Comparison of ENCODE assay signal across 28 cellular contexts in the genomic region with DNA sequence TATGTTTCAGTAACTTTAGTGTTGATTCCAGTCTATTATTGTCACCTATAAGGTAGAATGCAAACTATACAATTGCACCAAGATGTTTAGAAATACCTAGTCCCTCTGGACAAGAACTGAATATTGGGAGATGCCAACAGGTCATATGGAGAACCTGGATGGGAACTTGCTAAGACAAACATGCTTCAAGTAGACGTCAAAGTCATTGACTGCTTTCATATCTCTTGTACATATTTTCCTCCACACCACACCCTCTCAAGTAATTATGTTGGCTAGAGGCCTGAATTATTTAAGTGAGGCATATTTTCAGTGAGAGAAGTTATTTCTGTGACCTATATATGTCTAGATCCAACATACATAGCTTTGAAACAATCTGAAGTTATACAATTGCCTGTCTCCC.
"Had no signal": no experiment of that assay in that cellular context is flagged by ENCODE, and none has a peak within 500 bp of the region (broad histone marks: within the 10 kb centered on the region; RNA-seq: fewer than 3 reads in every experiment).

No MANE protein-coding gene starts in this region.

- H3K4me3 ChIP-seq: stomach, suprapubic skin, testis, thoracic aorta, thyroid gland, tibial artery, tibial nerve, transverse colon, upper lobe of left lung, upper lobe of right lung, uterus, vagina had no signal

- DNase-seq: stimulated activated CD4-positive, alpha-beta T cell treated with anti-CD3 and anti-CD28 coated beads, Interleukin-2, amount 100 ng/mL, for 48 hours; stimulated activated CD4-positive, alpha-beta T cell treated with anti-CD3 and anti-CD28 coated beads, Interleukin-4, amount 100 ng/mL, for 1 hour; stimulated activated CD4-positive, alpha-beta T cell treated with anti-CD3 and anti-CD28 coated beads, Interleukin-4, amount 100 ng/mL, for 24 hours; stimulated activated CD4-positive, alpha-beta T cell treated with anti-CD3 and anti-CD28 coated beads, Interleukin-4, amount 100 ng/mL, for 4 hours; stimulated activated CD8-positive, alpha-beta memory T cell treated with anti-CD3 and anti-CD28 coated beads, Interleukin-4, amount 100 ng/mL, for 48 hours; stimulated activated naive B cell treated with anti-CD40 and anti-IgM and Interleukin-4, amounts not matched to agents 10 μg/mL and 1 μg/mL and 100 μg/mL, for 72 hours; stimulated activated naive CD4-positive, alpha-beta T cell; stimulated activated naive CD4-positive, alpha-beta T cell treated with Interleukin-2 at 50 U/mL for 16 hours; stimulated activated naive CD8-positive, alpha-beta T cell treated with anti-CD3 and anti-CD28 coated beads, Interleukin-15, amount 100 ng/mL, for 72 hours; stimulated activated naive CD8-positive, alpha-beta T cell treated with anti-CD3 and anti-CD28 coated beads, Interleukin-15, Interleukin-2, amounts not matched to agents 100 U/mL and 50 U/mL, for 24 hours; stomach; substantia nigra; testis; thyroid gland; tibial artery; transverse colon; trophoblast cell; upper lobe of left lung; upper lobe of right lung; uterus had no signal

- H3K4me1 ChIP-seq: stomach, suprapubic skin, testis, thyroid gland, tibial artery, tibial nerve, transverse colon, upper lobe of left lung, upper lobe of right lung, uterus, vagina had no signal

- ATAC-seq: stimulated activated effector memory CD8-positive, alpha-beta T cell treated with anti-CD3 and anti-CD28 coated beads, Interleukin-12 subunit alpha, Interleukin-12 subunit beta, amount 100 ng/mL, for 72 hours; stimulated activated memory B cell treated with anti-CD40 and anti-IgM and Interleukin-4, amounts not matched to agents 10 μg/mL and 1 μg/mL and 100 μg/mL, for 72 hours; stimulated activated naive B cell treated with anti-CD40 and anti-IgM and Interleukin-4, amounts not matched to agents 10 μg/mL and 1 μg/mL and 100 μg/mL, for 72 hours; stimulated activated naive CD8-positive, alpha-beta T cell treated with anti-CD3 and anti-CD28 coated beads, Interleukin-15, amount 100 ng/mL, for 72 hours; stimulated activated naive CD8-positive, alpha-beta T cell treated with anti-CD3 and anti-CD28 coated beads, Interleukin-15, Interleukin-2, amounts not matched to agents 100 U/mL and 50 U/mL, for 24 hours; upper lobe of right lung had no signal

- H3K36me3 ChIP-seq: stomach, suprapubic skin, thoracic aorta, thyroid gland, tibial artery, tibial nerve, transverse colon, upper lobe of left lung, upper lobe of right lung, uterus, vagina had no signal

- H3K27me3 ChIP-seq: stomach, suprapubic skin, testis, thyroid gland, tibial artery, tibial nerve, transverse colon, upper lobe of left lung, upper lobe of right lung, uterus, vagina had no signal

- H3K4me3 Mint-ChIP-seq: stimulated activated effector memory CD8-positive, alpha-beta T cell treated with anti-CD3 and anti-CD28 coated beads, Interleukin-12 subunit alpha, Interleukin-12 subunit beta, amount 100 ng/mL, for 72 hours; stimulated activated memory B cell treated with anti-CD40 and anti-IgM and Interleukin-4, amounts not matched to agents 10 μg/mL and 1 μg/mL and 100 μg/mL, for 72 hours; stimulated activated naive B cell treated with anti-CD40 and anti-IgM and Interleukin-4, amounts not matched to agents 10 μg/mL and 1 μg/mL and 100 μg/mL, for 72 hours; stimulated activated naive CD8-positive, alpha-beta T cell treated with anti-CD3 and anti-CD28 coated beads, Interleukin-15, amount 100 ng/mL, for 72 hours; stimulated activated naive CD8-positive, alpha-beta T cell treated with anti-CD3 and anti-CD28 coated beads, Interleukin-15, Interleukin-2, amounts not matched to agents 100 ng/mL and 50 ng/mL, for 24 hours; type B pancreatic cell had no signal

- H3K36me3 Mint-ChIP-seq: stimulated activated effector memory CD8-positive, alpha-beta T cell treated with anti-CD3 and anti-CD28 coated beads, Interleukin-12 subunit alpha, Interleukin-12 subunit beta, amount 100 ng/mL, for 72 hours; stimulated activated memory B cell treated with anti-CD40 and anti-IgM and Interleukin-4, amounts not matched to agents 10 μg/mL and 1 μg/mL and 100 μg/mL, for 72 hours; stimulated activated naive B cell treated with anti-CD40 and anti-IgM and Interleukin-4, amounts not matched to agents 10 μg/mL and 1 μg/mL and 100 μg/mL, for 72 hours; type B pancreatic cell had no signal

- H3K27ac Mint-ChIP-seq: stimulated activated effector memory CD8-positive, alpha-beta T cell treated with anti-CD3 and anti-CD28 coated beads, Interleukin-12 subunit alpha, Interleukin-12 subunit beta, amount 100 ng/mL, for 72 hours; stimulated activated memory B cell treated with anti-CD40 and anti-IgM and Interleukin-4, amounts not matched to agents 10 μg/mL and 1 μg/mL and 100 μg/mL, for 72 hours; stimulated activated naive B cell treated with anti-CD40 and anti-IgM and Interleukin-4, amounts not matched to agents 10 μg/mL and 1 μg/mL and 100 μg/mL, for 72 hours; stimulated activated naive CD8-positive, alpha-beta T cell treated with anti-CD3 and anti-CD28 coated beads, Interleukin-15, amount 100 ng/mL, for 72 hours; stimulated activated naive CD8-positive, alpha-beta T cell treated with anti-CD3 and anti-CD28 coated beads, Interleukin-15, Interleukin-2, amounts not matched to agents 100 ng/mL and 50 ng/mL, for 24 hours; type B pancreatic cell had no signal

- H3K9me3 ChIP-seq: stomach, suprapubic skin, testis, thoracic aorta, thyroid gland, tibial artery, tibial nerve, transverse colon, upper lobe of left lung, upper lobe of right lung, uterus, vagina had no signal

- H3K9me3 Mint-ChIP-seq: stimulated activated naive CD8-positive, alpha-beta T cell treated with anti-CD3 and anti-CD28 coated beads, Interleukin-15, Interleukin-2, amounts not matched to agents 100 ng/mL and 50 ng/mL, for 24 hours; type B pancreatic cell had no signal

- H3K27me3 Mint-ChIP-seq: stimulated activated memory B cell treated with anti-CD40 and anti-IgM and Interleukin-4, amounts not matched to agents 10 μg/mL and 1 μg/mL and 100 μg/mL, for 72 hours; stimulated activated naive B cell treated with anti-CD40 and anti-IgM and Interleukin-4, amounts not matched to agents 10 μg/mL and 1 μg/mL and 100 μg/mL, for 72 hours; stimulated activated naive CD8-positive, alpha-beta T cell treated with anti-CD3 and anti-CD28 coated beads, Interleukin-15, amount 100 ng/mL, for 72 hours; stimulated activated naive CD8-positive, alpha-beta T cell treated with anti-CD3 and anti-CD28 coated beads, Interleukin-15, Interleukin-2, amounts not matched to agents 100 ng/mL and 50 ng/mL, for 24 hours; type B pancreatic cell had no signal

- H3K27ac ChIP-seq: stomach, suprapubic skin, testis, thoracic aorta, thyroid gland, tibial artery, tibial nerve, transverse colon, upper lobe of left lung, upper lobe of right lung, uterus, vagina had no signal

- H3K4me1 Mint-ChIP-seq: stimulated activated effector memory CD8-positive, alpha-beta T cell treated with anti-CD3 and anti-CD28 coated beads, Interleukin-12 subunit alpha, Interleukin-12 subunit beta, amount 100 ng/mL, for 72 hours; stimulated activated memory B cell treated with anti-CD40 and anti-IgM and Interleukin-4, amounts not matched to agents 10 μg/mL and 1 μg/mL and 100 μg/mL, for 72 hours; stimulated activated naive B cell treated with anti-CD40 and anti-IgM and Interleukin-4, amounts not matched to agents 10 μg/mL and 1 μg/mL and 100 μg/mL, for 72 hours; stimulated activated naive CD8-positive, alpha-beta T cell treated with anti-CD3 and anti-CD28 coated beads, Interleukin-15, amount 100 ng/mL, for 72 hours had no signal
